In the genomic region with DNA sequence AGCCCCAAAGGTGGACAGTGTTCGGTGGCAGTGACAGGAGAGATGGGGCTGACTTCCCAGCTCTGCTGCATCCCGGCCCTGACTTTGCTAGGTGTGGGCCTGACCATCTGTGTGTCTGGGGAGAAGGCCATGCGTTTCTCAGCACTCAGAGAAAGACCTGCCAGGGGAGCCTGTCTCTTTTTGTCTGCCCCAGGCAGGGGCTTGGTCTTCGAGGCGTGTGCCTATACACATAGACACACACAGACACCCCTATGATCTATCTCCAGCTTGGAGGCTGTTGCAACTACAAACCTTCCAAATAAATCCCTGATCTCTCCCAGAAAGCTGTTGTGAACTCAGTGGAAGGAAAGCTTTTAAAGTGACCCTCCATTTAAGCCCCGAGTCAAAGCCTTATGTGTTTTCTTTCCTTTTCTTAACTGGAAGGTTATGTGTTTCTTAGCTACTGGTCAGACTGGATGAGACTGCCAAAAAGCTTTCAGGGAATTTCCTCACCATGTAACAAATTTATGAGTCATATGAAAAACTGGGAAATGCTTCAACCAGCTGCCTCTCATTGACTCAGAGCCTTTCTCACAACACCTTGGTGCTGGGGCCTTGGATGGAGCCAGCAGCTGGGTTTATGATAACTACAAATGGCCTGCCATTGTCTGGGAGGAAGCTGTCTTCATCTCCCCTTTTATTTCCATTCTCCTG, we compare ENCODE assay signal across 11 cellular contexts.
DNase-seq lines count a peak whose midpoint lies in the region; ATAC-seq and FAIRE-seq lines count a peak whose summit lies in the region.
"Had no signal": no experiment of that assay in that cellular context is flagged by ENCODE, and none has a peak within 500 bp of the region (broad histone marks: within the 10 kb centered on the region; RNA-seq: fewer than 3 reads in every experiment).

No MANE protein-coding gene starts in this region.

- H3K4me1 ChIP-seq in aorta (ENCODE audit: control insufficient read depth in 1 of 2, insufficient read depth in 2 of 2, low read length in 2 of 2): no peaks in the 10 kb centered on the region
- H3K4me1 ChIP-seq: BLaER1 had no signal

- no peaks in the 10 kb centered on the region for H3K36me3 ChIP-seq in aorta (ENCODE audit: control insufficient read depth in 1 of 2, insufficient read depth in 2 of 2, low read length in 1 of 2)
- H3K36me3 ChIP-seq: BLaER1 had no signal

- intact Hi-C loops in Right ventricle myocardium inferior (cut with DNase I) (no loop called here), cardiac septum (cut with DNase I) (no loop called here), aorta (cut with DNase I) (no loop called here)

- no peak overlapping the region for H3K4me3 ChIP-seq in aorta (ENCODE audit: low read length in 2 of 2)
- H3K4me3 ChIP-seq: BLaER1 had no signal

- H3K9me3 ChIP-seq in aorta (ENCODE audit: control insufficient read depth, low read length): no peaks in the 10 kb centered on the region
- H3K9me3 ChIP-seq: BLaER1 had no signal

- H3K27me3 ChIP-seq in aorta (ENCODE audit: control insufficient read depth in 1 of 2, insufficient read depth in 2 of 2, low read length in 1 of 2): peaks cover 0 to 2% of the 10 kb centered on the region in 2 donors
- H3K27me3 ChIP-seq: BLaER1 had no signal

- DNase-seq in Right ventricle myocardium inferior (ENCODE audit: missing footprints) (no peak), cardiac septum (ENCODE audit: low spot score) (no peak), midbrain (lab: John Stamatoyannopoulos, UW) (peak; percentile 5), aorta (no peak), NAMALWA (ENCODE audit: low spot score) (no peak)
- no peak for DNase-seq in effector CD4-positive, alpha-beta T cell
- DNase-seq: activated CD4-positive, alpha-beta T cell treated with anti-CD3 and anti-CD28 coated beads, Interleukin-2, amount 10 ng/mL, durations not matched to agents 24 days and 14 days; KBM-7 had no signal

- ATAC-seq in Right ventricle myocardium inferior (peak; percentile 87), aorta (ENCODE audit: low FRiP score) (peak; percentile 87), GM21528 (IDR thresholded peaks at IDR 0.05; ENCODE audit: low FRiP score, unreplicated experiment) (no peak)

- FAIRE-seq in endometrium (lab: Jason Lieb, UNC): peak; percentile 18

- 21 to 30% methylated on average over 6 of the region's 6 CpGs for WGBS in aorta, 2 donors

- H3K27ac ChIP-seq in aorta (ENCODE audit: low read depth in 1 of 2, low read length in 2 of 2): no peak overlapping the region
- H3K27ac ChIP-seq: BLaER1 had no signal
